ENCODE assay signal across 12 cellular contexts in the genomic region with DNA sequence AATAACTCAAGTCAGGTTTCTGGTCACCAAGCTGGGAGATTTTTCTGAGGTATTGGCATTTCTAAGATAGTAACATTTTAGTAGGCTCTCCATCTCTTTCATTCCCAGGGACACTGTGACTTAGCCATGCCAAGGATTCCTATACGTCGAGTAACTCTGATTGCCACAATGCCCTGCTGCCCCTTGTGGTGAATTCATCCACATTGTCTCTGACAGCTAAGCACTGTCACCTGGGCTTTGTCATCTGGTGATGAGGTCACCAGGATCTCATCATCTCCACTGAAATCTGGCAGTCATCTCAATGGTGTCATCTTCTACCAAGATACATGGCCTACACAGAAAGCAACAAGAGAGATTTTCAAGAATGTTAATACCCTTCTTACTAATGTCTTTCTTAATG.
A peak's percentile ranks its signal among the peaks of the same experiment; 100 is the strongest.
DNase-seq lines count a peak whose midpoint lies in the region; ATAC-seq, FAIRE-seq and TF ChIP-seq lines count a peak whose summit lies in the region.
"Had no signal": no experiment of that assay in that cellular context is flagged by ENCODE, and none has a peak within 500 bp of the region (broad histone marks: within the 10 kb centered on the region; RNA-seq: fewer than 3 reads in every experiment).

No MANE protein-coding gene starts in this region.

- H3K27ac ChIP-seq in RWPE2 (ENCODE audit: poor library complexity, severe bottlenecking) (no peak overlapping the region), foreskin keratinocyte (no peak overlapping the region)
- H3K27ac ChIP-seq in effector memory CD4-positive, alpha-beta T cell (ENCODE audit: insufficient read depth, low read length, poor library complexity, severe bottlenecking) = no peak overlapping the region

- H3K4me1 ChIP-seq in RWPE2 (ENCODE audit: insufficient read depth, poor library complexity, severe bottlenecking) (no peaks in the 10 kb centered on the region), foreskin keratinocyte (peaks cover 18% of the 10 kb centered on the region)
- no peaks in the 10 kb centered on the region for H3K4me1 ChIP-seq in effector memory CD4-positive, alpha-beta T cell (ENCODE audit: control insufficient read depth, insufficient read depth, low read length, poor library complexity, severe bottlenecking)

- H3K9me3 Mint-ChIP-seq in endothelial cell (ENCODE audit: unreplicated experiment) = no peaks in the 10 kb centered on the region

- TF ChIP-seq CTCF in RWPE2 (IDR thresholded peaks at IDR 0.05; ENCODE audit: poor library complexity, severe bottlenecking) (peak; percentile 5), foreskin keratinocyte (conservative IDR thresholded peaks at IDR 0.05) (peak; percentile 36), endothelial cell (IDR thresholded peaks at IDR 0.05; ENCODE audit: unreplicated experiment) (no peak)

- DNase-seq in AG08395 (ENCODE audit: low spot score) (peak; percentile 54), H54 (ENCODE audit: insufficient read length, low spot score) (no peak), RWPE2 (ENCODE audit: low spot score) (no peak), foreskin keratinocyte (peak; percentile 46 to 64), endothelial cell (ENCODE audit: low spot score) (no peak), middle frontal gyrus (ENCODE audit: extremely low spot score, low spot score) (no peak)
- DNase-seq in effector CD4-positive, alpha-beta T cell = no peak
- DNase-seq in effector memory CD4-positive, alpha-beta T cell = no peak
- DNase-seq: activated T-cell treated with anti-CD3 and anti-CD28 coated beads, Interleukin-2, amount 50 U/mL, for 72 hours; cortex of kidney; NCI-H446 treated with DMSO at 0.1 percent for 48 hours; stimulated activated CD4-positive, alpha-beta T cell treated with anti-CD3 and anti-CD28 coated beads, Interleukin-4, amount 100 ng/mL, for 1 hour had no signal

- no peaks in the 10 kb centered on the region for H3K36me3 Mint-ChIP-seq in endothelial cell (ENCODE audit: low read depth, unreplicated experiment)

- no peaks in the 10 kb centered on the region for H3K4me1 Mint-ChIP-seq in endothelial cell (ENCODE audit: unreplicated experiment)

- ATAC-seq in RWPE2 (ENCODE audit: low read depth) (no peak), foreskin keratinocyte (peak; percentile 88)

- H3K4me3 Mint-ChIP-seq in endothelial cell (ENCODE audit: unreplicated experiment) = no peak overlapping the region
- H3K4me3 Mint-ChIP-seq: activated T-cell treated with anti-CD3 and anti-CD28 coated beads, Interleukin-2, amount 50 U/mL, for 72 hours had no signal

- TF ChIP-seq POLR2A in H54 (IDR thresholded peaks at IDR 0.05; ENCODE audit: low read depth, low read length) = no peak

- peak; percentile 71 for FAIRE-seq in H54 (lab: Jason Lieb, UNC)

- no peaks in the 10 kb centered on the region for H3K36me3 ChIP-seq in RWPE2 (ENCODE audit: low read depth)
- no peaks in the 10 kb centered on the region for H3K36me3 ChIP-seq in effector memory CD4-positive, alpha-beta T cell (ENCODE audit: control insufficient read depth, insufficient read depth, low read length)

- no peaks in the 10 kb centered on the region for H3K9me3 ChIP-seq in RWPE2 (ENCODE audit: severe bottlenecking)
- H3K9me3 ChIP-seq in effector memory CD4-positive, alpha-beta T cell (ENCODE audit: control insufficient read depth, low read length) = no peaks in the 10 kb centered on the region

- H3K27ac Mint-ChIP-seq in endothelial cell (ENCODE audit: unreplicated experiment) = no peak overlapping the region
- H3K27ac Mint-ChIP-seq: activated T-cell treated with anti-CD3 and anti-CD28 coated beads, Interleukin-2, amount 50 U/mL, for 72 hours had no signal

- no peak overlapping the region for H3K4me3 ChIP-seq in RWPE2 (ENCODE audit: severe bottlenecking)
- H3K4me3 ChIP-seq in effector memory CD4-positive, alpha-beta T cell (ENCODE audit: insufficient read depth, low read depth, low read length, poor library complexity, severe bottlenecking) = no peak overlapping the region

- H3K27me3 Mint-ChIP-seq in endothelial cell (ENCODE audit: unreplicated experiment) = no peaks in the 10 kb centered on the region

- H3K27me3 ChIP-seq in RWPE2 (ENCODE audit: insufficient read depth, poor library complexity, severe bottlenecking) = no peaks in the 10 kb centered on the region
- no peaks in the 10 kb centered on the region for H3K27me3 ChIP-seq in foreskin keratinocyte
- no peaks in the 10 kb centered on the region for H3K27me3 ChIP-seq in effector memory CD4-positive, alpha-beta T cell (replicated peaks; ENCODE audit: control insufficient read depth, insufficient read depth, low read length, poor library complexity, severe bottlenecking)

Comparison
In these comparisons a context has a peak if more than half of its experiments do, and no peak if none do; other contexts are left out.
1. DNase-seq: peak in AG08395 (single experiment) and foreskin keratinocyte (2 of 2); none in H54 (single experiment), RWPE2 (single experiment), endothelial cell (single experiment), effector CD4-positive, alpha-beta T cell (single experiment), middle frontal gyrus (single experiment) and effector memory CD4-positive, alpha-beta T cell (0 of 3).